ENCODE assay signal across 11 cellular contexts in the genomic region with DNA sequence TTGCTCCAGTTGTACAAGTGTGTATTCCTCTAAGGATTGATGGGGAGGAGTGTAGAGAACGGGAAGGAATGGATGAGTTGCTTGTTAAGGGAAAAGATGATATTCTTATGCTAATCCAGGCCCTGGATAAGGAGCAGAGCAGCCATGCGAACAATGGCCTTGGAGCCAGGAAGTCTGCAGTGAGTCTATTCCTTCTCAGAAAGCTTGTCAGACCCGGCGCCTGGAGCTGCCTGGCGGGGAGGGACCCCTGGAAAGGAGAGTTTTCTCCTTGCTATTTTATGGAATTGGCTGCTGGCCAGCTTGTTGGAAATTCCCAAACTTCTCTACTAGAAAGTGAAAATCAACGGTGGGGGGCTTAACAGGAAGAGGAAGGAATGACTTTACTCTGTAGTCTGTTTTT.
DNase-seq lines count a peak whose midpoint lies in the region; TF ChIP-seq lines count a peak whose summit lies in the region.
"Had no signal": no experiment of that assay in that cellular context is flagged by ENCODE, and none has a peak within 500 bp of the region (broad histone marks: within the 10 kb centered on the region; RNA-seq: fewer than 3 reads in every experiment).

No MANE protein-coding gene starts in this region.

- H3K27ac ChIP-seq in effector memory CD4-positive, alpha-beta T cell (ENCODE audit: insufficient read depth, low read length, poor library complexity, severe bottlenecking), result no peak overlapping the region

- H3K4me3 Mint-ChIP-seq in endothelial cell (ENCODE audit: unreplicated experiment) (peak overlapping the region; percentile 15), neural crest cell (peak overlapping the region; percentile 56)
- H3K4me3 Mint-ChIP-seq: CD4-positive, alpha-beta T cell had no signal

- H3K36me3 ChIP-seq in effector memory CD4-positive, alpha-beta T cell (ENCODE audit: control insufficient read depth, insufficient read depth, low read length), result no peaks in the 10 kb centered on the region
- H3K36me3 ChIP-seq: tibial nerve had no signal

- DNase-seq in D341Med (ENCODE audit: low spot score) (peak; percentile 59), NCI-H446 treated with DMSO at 0.1 percent for 48 hours (lab: John Stamatoyannopoulos, UW) (peak; percentile 36), endothelial cell (ENCODE audit: low spot score) (peak; percentile 79), neural crest cell (ENCODE audit: low read depth, low spot score) (peak; percentile 31), RPMI8226 (no peak), NCI-H2107 treated with DMSO at 0.1 percent for 48 hours (lab: John Stamatoyannopoulos, UW; ENCODE audit: unreplicated experiment) (no peak)
- no peak for DNase-seq in activated CD4-positive, alpha-beta T cell treated with anti-CD3 and anti-CD28 coated beads, Interleukin-2, amount 50 U/mL, for 4 hours
- DNase-seq in effector memory CD4-positive, alpha-beta T cell, result no peak
- DNase-seq: CD4-positive, alpha-beta T cell; NCI-H1930 had no signal

- no peaks in the 10 kb centered on the region for H3K4me1 ChIP-seq in effector memory CD4-positive, alpha-beta T cell (ENCODE audit: control insufficient read depth, insufficient read depth, low read length, poor library complexity, severe bottlenecking)

- peaks cover 49% of the 10 kb centered on the region for H3K4me1 Mint-ChIP-seq in endothelial cell (ENCODE audit: unreplicated experiment)
- H3K4me1 Mint-ChIP-seq in neural crest cell, result peaks cover 64% of the 10 kb centered on the region

- no peaks in the 10 kb centered on the region for H3K27me3 ChIP-seq in effector memory CD4-positive, alpha-beta T cell (replicated peaks; ENCODE audit: control insufficient read depth, insufficient read depth, low read length, poor library complexity, severe bottlenecking)
- H3K27me3 ChIP-seq: tibial nerve had no signal

- TF ChIP-seq CTCF in endothelial cell (IDR thresholded peaks at IDR 0.05; ENCODE audit: unreplicated experiment) (no peak), neural crest cell (conservative IDR thresholded peaks at IDR 0.05) (no peak)

- H3K9me3 Mint-ChIP-seq in endothelial cell (ENCODE audit: unreplicated experiment) (no peaks in the 10 kb centered on the region), neural crest cell (no peaks in the 10 kb centered on the region)
- H3K9me3 Mint-ChIP-seq: CD4-positive, alpha-beta T cell had no signal

- H3K9me3 ChIP-seq in effector memory CD4-positive, alpha-beta T cell (ENCODE audit: control insufficient read depth, low read length), result no peaks in the 10 kb centered on the region
- H3K9me3 ChIP-seq: tibial nerve had no signal

- H3K4me3 ChIP-seq in effector memory CD4-positive, alpha-beta T cell (ENCODE audit: insufficient read depth, low read depth, low read length, poor library complexity, severe bottlenecking), result no peak overlapping the region
- H3K4me3 ChIP-seq: tibial nerve had no signal

- H3K36me3 Mint-ChIP-seq in endothelial cell (ENCODE audit: low read depth, unreplicated experiment) (no peaks in the 10 kb centered on the region), neural crest cell (ENCODE audit: low read depth) (peaks cover 3% of the 10 kb centered on the region)

- H3K27ac Mint-ChIP-seq in endothelial cell (ENCODE audit: unreplicated experiment), result peak overlapping the region; percentile 67
- H3K27ac Mint-ChIP-seq in neural crest cell (ENCODE audit: unreplicated experiment), result peak overlapping the region; percentile 52
- H3K27ac Mint-ChIP-seq: CD4-positive, alpha-beta T cell had no signal

- no peaks in the 10 kb centered on the region for H3K27me3 Mint-ChIP-seq in endothelial cell (ENCODE audit: unreplicated experiment)
- H3K27me3 Mint-ChIP-seq in neural crest cell (ENCODE audit: low read depth), result no peaks in the 10 kb centered on the region
- H3K27me3 Mint-ChIP-seq: CD4-positive, alpha-beta T cell had no signal

Comparison
In these comparisons a context has a peak if more than half of its experiments do, and no peak if none do; other contexts are left out.
1. DNase-seq: peak in D341Med (single experiment), NCI-H446 treated with DMSO at 0.1 percent for 48 hours (single experiment), endothelial cell (single experiment) and neural crest cell (single experiment); none in RPMI8226 (single experiment), activated CD4-positive, alpha-beta T cell treated with anti-CD3 and anti-CD28 coated beads, Interleukin-2, amount 50 U/mL, for 4 hours (0 of 2), NCI-H2107 treated with DMSO at 0.1 percent for 48 hours (single experiment) and effector memory CD4-positive, alpha-beta T cell (0 of 3).